In the genomic region with DNA sequence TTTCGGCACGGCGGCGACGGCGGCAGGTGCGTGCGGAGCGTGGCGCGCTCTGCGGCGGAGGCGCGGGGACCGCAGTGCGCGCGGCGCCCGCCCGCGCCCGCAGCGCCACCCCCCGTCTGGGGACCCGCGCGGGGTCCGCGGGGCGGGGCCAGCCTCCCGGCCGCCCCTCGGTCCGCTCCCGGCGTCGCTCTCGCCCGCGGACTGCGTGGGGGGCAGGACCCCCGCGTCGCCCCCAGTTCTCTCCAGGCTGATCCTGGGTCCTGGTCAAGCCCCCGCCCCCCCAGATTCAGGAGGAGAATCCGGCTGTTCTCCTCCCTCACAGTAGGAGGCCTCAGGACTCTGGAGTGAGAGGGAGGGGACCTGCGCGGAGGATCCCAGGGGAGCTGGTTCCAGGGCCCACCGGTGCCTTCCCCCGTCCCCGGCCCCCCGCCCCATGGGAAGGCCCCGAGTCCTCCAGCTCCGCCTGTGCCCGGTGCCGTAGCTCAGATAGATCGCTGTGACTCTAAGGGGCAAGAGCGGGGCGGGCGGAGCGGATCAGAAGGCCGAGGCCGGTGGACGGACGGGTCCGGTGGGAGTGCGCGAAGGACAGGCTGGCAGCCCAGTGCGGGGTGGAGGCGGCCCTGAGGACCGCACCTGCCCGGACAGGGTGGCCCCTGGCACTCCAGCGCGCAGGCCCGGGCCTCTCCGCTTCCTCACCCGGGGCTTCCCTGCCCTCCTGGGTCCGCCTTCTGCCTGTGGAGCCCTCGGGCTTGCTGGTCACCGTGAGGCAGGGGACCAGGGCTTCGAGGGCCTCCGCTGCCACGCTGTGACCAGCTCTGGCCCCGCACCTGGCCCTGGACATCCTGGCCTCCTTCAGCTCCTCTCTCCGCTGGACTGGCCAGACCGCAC, we compare ENCODE assay signal across 1 cellular context.
TF ChIP-seq lines count a peak whose summit lies in the region.

A gene with protein sequence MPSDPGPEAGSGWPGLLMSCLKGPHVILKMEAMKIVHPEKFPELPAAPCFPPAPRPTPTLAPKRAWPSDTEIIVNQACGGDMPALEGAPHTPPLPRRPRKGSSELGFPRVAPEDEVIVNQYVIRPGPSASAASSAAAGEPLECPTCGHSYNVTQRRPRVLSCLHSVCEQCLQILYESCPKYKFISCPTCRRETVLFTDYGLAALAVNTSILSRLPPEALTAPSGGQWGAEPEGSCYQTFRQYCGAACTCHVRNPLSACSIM (minus strand): TSS at position 51 of the 888 bp plus-strand sequence. CDS start 1,028 bp downstream, outside the sequence.

TF ChIP-seq in HEK293, 187 proteins besides CTCF, POLR2A, EP300 and RAD21 (continued from another document and continues in another):
- TF ChIP-seq, protein P1, sequence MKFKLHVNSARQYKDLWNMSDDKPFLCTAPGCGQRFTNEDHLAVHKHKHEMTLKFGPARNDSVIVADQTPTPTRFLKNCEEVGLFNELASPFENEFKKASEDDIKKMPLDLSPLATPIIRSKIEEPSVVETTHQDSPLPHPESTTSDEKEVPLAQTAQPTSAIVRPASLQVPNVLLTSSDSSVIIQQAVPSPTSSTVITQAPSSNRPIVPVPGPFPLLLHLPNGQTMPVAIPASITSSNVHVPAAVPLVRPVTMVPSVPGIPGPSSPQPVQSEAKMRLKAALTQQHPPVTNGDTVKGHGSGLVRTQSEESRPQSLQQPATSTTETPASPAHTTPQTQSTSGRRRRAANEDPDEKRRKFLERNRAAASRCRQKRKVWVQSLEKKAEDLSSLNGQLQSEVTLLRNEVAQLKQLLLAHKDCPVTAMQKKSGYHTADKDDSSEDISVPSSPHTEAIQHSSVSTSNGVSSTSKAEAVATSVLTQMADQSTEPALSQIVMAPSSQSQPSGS (tag by site-specific recombination; IDR thresholded peaks at IDR 0.05; ENCODE audit: low read depth): no peak
- TF ChIP-seq ZNF16 (tag by site-specific recombination; IDR thresholded peaks at IDR 0.05; ENCODE audit: low read depth): no peak
- TF ChIP-seq ZNF837 (tag by site-specific recombination; IDR thresholded peaks at IDR 0.05): no peak
- TF ChIP-seq, protein P2, sequence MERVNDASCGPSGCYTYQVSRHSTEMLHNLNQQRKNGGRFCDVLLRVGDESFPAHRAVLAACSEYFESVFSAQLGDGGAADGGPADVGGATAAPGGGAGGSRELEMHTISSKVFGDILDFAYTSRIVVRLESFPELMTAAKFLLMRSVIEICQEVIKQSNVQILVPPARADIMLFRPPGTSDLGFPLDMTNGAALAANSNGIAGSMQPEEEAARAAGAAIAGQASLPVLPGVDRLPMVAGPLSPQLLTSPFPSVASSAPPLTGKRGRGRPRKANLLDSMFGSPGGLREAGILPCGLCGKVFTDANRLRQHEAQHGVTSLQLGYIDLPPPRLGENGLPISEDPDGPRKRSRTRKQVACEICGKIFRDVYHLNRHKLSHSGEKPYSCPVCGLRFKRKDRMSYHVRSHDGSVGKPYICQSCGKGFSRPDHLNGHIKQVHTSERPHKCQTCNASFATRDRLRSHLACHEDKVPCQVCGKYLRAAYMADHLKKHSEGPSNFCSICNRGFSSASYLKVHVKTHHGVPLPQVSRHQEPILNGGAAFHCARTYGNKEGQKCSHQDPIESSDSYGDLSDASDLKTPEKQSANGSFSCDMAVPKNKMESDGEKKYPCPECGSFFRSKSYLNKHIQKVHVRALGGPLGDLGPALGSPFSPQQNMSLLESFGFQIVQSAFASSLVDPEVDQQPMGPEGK (tag by site-specific recombination; IDR thresholded peaks at IDR 0.05): peak; percentile 54
- peak; percentile 37; the same call in 1 of the 2 replicates for TF ChIP-seq EGR2 (tag by site-specific recombination; IDR thresholded peaks at IDR 0.05; ENCODE audit: low read depth)
- no peak for TF ChIP-seq ZSCAN23 (tag by site-specific recombination; IDR thresholded peaks at IDR 0.05)
- TF ChIP-seq ZNF629 (tag by site-specific recombination; IDR thresholded peaks at IDR 0.05): no peak
- TF ChIP-seq, protein P3, sequence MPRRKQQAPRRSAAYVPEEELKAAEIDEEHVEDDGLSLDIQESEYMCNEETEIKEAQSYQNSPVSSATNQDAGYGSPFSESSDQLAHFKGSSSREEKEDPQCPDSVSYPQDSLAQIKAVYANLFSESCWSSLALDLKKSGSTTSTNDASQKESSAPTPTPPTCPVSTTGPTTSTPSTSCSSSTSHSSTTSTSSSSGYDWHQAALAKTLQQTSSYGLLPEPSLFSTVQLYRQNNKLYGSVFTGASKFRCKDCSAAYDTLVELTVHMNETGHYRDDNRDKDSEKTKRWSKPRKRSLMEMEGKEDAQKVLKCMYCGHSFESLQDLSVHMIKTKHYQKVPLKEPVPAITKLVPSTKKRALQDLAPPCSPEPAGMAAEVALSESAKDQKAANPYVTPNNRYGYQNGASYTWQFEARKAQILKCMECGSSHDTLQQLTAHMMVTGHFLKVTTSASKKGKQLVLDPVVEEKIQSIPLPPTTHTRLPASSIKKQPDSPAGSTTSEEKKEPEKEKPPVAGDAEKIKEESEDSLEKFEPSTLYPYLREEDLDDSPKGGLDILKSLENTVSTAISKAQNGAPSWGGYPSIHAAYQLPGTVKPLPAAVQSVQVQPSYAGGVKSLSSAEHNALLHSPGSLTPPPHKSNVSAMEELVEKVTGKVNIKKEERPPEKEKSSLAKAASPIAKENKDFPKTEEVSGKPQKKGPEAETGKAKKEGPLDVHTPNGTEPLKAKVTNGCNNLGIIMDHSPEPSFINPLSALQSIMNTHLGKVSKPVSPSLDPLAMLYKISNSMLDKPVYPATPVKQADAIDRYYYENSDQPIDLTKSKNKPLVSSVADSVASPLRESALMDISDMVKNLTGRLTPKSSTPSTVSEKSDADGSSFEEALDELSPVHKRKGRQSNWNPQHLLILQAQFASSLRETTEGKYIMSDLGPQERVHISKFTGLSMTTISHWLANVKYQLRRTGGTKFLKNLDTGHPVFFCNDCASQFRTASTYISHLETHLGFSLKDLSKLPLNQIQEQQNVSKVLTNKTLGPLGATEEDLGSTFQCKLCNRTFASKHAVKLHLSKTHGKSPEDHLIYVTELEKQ (tag by site-specific recombination; IDR thresholded peaks at IDR 0.05; ENCODE audit: borderline replicate concordance): no peak
- no peak for TF ChIP-seq ZNF571 (tag by site-specific recombination; IDR thresholded peaks at IDR 0.05)
- TF ChIP-seq ZIC2 (tag by site-specific recombination; IDR thresholded peaks at IDR 0.05): peak; percentile 36; the same call in 1 of the 2 replicates
- TF ChIP-seq, protein P4, sequence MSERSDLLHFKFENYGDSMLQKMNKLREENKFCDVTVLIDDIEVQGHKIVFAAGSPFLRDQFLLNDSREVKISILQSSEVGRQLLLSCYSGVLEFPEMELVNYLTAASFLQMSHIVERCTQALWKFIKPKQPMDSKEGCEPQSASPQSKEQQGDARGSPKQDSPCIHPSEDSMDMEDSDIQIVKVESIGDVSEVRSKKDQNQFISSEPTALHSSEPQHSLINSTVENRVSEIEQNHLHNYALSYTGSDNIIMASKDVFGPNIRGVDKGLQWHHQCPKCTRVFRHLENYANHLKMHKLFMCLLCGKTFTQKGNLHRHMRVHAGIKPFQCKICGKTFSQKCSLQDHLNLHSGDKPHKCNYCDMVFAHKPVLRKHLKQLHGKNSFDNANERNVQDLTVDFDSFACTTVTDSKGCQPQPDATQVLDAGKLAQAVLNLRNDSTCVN (tag by site-specific recombination; optimal IDR thresholded peaks at IDR 0.05): no peak
- TF ChIP-seq, protein P5, sequence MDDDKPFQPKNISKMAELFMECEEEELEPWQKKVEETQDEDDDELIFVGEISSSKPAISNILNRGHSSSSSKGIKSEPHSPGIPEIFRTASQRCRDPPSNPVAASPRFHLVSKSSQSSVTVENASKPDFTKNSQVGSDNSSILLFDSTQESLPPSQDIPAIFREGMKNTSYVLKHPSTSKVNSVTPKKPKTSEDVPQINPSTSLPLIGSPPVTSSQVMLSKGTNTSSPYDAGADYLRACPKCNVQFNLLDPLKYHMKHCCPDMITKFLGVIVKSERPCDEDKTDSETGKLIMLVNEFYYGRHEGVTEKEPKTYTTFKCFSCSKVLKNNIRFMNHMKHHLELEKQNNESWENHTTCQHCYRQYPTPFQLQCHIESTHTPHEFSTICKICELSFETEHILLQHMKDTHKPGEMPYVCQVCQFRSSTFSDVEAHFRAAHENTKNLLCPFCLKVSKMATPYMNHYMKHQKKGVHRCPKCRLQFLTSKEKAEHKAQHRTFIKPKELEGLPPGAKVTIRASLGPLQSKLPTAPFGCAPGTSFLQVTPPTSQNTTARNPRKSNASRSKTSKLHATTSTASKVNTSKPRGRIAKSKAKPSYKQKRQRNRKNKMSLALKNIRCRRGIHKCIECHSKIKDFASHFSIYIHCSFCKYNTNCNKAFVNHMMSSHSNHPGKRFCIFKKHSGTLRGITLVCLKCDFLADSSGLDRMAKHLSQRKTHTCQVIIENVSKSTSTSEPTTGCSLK (tag by site-specific recombination; IDR thresholded peaks at IDR 0.05): no peak
- peak; percentile 47; the same call in 1 of the 2 replicates for TF ChIP-seq BCL11B (tag by site-specific recombination; IDR thresholded peaks at IDR 0.05; ENCODE audit: low read depth)
- TF ChIP-seq ZNF423 (tag by site-specific recombination; IDR thresholded peaks at IDR 0.05): 0 out of 2 replicates have a peak, but pooled peaks have one; percentile 25
- no peak for TF ChIP-seq ZNF76 (tag by site-specific recombination; IDR thresholded peaks at IDR 0.05; ENCODE audit: borderline replicate concordance, low read depth)
- no peak for TF ChIP-seq ZNF660 (tag by site-specific recombination; IDR thresholded peaks at IDR 0.05)
- TF ChIP-seq KLF8 (tag by site-specific recombination; IDR thresholded peaks at IDR 0.05): no peak
- TF ChIP-seq, protein P6, sequence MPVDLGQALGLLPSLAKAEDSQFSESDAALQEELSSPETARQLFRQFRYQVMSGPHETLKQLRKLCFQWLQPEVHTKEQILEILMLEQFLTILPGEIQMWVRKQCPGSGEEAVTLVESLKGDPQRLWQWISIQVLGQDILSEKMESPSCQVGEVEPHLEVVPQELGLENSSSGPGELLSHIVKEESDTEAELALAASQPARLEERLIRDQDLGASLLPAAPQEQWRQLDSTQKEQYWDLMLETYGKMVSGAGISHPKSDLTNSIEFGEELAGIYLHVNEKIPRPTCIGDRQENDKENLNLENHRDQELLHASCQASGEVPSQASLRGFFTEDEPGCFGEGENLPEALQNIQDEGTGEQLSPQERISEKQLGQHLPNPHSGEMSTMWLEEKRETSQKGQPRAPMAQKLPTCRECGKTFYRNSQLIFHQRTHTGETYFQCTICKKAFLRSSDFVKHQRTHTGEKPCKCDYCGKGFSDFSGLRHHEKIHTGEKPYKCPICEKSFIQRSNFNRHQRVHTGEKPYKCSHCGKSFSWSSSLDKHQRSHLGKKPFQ (tag by site-specific recombination; IDR thresholded peaks at IDR 0.05): no peak
- TF ChIP-seq, protein P7, sequence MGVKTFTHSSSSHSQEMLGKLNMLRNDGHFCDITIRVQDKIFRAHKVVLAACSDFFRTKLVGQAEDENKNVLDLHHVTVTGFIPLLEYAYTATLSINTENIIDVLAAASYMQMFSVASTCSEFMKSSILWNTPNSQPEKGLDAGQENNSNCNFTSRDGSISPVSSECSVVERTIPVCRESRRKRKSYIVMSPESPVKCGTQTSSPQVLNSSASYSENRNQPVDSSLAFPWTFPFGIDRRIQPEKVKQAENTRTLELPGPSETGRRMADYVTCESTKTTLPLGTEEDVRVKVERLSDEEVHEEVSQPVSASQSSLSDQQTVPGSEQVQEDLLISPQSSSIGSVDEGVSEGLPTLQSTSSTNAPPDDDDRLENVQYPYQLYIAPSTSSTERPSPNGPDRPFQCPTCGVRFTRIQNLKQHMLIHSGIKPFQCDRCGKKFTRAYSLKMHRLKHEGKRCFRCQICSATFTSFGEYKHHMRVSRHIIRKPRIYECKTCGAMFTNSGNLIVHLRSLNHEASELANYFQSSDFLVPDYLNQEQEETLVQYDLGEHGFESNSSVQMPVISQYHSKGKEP (tag by site-specific recombination; IDR thresholded peaks at IDR 0.05): no peak
- TF ChIP-seq ZNF155 (tag by site-specific recombination; IDR thresholded peaks at IDR 0.05): no peak
- TF ChIP-seq SP3 (tag by site-specific recombination; IDR thresholded peaks at IDR 0.05): peak; percentile 9; the same call in 1 of the 2 replicates
- peak; percentile 61; the same call in 1 of the 2 replicates for TF ChIP-seq ZBTB20 (tag by site-specific recombination; IDR thresholded peaks at IDR 0.05)
- no peak for TF ChIP-seq ZNF404 (tag by site-specific recombination; IDR thresholded peaks at IDR 0.05)
- no peak for TF ChIP-seq ZNF548 (tag by site-specific recombination; IDR thresholded peaks at IDR 0.05)
- peak; percentile 17; the same call in 1 of the 2 replicates for TF ChIP-seq ZFHX2 (tag by site-specific recombination; conservative IDR thresholded peaks at IDR 0.05)
- no peak for TF ChIP-seq ZNF596 (tag by site-specific recombination; IDR thresholded peaks at IDR 0.05)
- no peak for TF ChIP-seq ZBTB1 (tag by site-specific recombination; IDR thresholded peaks at IDR 0.05)
- TF ChIP-seq, protein P8, sequence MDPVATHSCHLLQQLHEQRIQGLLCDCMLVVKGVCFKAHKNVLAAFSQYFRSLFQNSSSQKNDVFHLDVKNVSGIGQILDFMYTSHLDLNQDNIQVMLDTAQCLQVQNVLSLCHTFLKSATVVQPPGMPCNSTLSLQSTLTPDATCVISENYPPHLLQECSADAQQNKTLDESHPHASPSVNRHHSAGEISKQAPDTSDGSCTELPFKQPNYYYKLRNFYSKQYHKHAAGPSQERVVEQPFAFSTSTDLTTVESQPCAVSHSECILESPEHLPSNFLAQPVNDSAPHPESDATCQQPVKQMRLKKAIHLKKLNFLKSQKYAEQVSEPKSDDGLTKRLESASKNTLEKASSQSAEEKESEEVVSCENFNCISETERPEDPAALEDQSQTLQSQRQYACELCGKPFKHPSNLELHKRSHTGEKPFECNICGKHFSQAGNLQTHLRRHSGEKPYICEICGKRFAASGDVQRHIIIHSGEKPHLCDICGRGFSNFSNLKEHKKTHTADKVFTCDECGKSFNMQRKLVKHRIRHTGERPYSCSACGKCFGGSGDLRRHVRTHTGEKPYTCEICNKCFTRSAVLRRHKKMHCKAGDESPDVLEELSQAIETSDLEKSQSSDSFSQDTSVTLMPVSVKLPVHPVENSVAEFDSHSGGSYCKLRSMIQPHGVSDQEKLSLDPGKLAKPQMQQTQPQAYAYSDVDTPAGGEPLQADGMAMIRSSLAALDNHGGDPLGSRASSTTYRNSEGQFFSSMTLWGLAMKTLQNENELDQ (tag by site-specific recombination; IDR thresholded peaks at IDR 0.05; ENCODE audit: low read depth): no peak
- TF ChIP-seq WT1 (tag by site-specific recombination; IDR thresholded peaks at IDR 0.05): no peak
- TF ChIP-seq, protein P9, sequence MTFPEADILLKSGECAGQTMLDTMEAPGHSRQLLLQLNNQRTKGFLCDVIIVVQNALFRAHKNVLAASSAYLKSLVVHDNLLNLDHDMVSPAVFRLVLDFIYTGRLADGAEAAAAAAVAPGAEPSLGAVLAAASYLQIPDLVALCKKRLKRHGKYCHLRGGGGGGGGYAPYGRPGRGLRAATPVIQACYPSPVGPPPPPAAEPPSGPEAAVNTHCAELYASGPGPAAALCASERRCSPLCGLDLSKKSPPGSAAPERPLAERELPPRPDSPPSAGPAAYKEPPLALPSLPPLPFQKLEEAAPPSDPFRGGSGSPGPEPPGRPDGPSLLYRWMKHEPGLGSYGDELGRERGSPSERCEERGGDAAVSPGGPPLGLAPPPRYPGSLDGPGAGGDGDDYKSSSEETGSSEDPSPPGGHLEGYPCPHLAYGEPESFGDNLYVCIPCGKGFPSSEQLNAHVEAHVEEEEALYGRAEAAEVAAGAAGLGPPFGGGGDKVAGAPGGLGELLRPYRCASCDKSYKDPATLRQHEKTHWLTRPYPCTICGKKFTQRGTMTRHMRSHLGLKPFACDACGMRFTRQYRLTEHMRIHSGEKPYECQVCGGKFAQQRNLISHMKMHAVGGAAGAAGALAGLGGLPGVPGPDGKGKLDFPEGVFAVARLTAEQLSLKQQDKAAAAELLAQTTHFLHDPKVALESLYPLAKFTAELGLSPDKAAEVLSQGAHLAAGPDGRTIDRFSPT (tag by site-specific recombination; IDR thresholded peaks at IDR 0.05): peak; percentile 50
- TF ChIP-seq KLF16 (tag by site-specific recombination; IDR thresholded peaks at IDR 0.05): no peak
- TF ChIP-seq GLIS1 (tag by site-specific recombination; IDR thresholded peaks at IDR 0.05): peak; percentile 92
- peak; percentile 57 for TF ChIP-seq ZNF341 (tag by site-specific recombination; IDR thresholded peaks at IDR 0.05; ENCODE audit: low read depth)
